In the genomic region with DNA sequence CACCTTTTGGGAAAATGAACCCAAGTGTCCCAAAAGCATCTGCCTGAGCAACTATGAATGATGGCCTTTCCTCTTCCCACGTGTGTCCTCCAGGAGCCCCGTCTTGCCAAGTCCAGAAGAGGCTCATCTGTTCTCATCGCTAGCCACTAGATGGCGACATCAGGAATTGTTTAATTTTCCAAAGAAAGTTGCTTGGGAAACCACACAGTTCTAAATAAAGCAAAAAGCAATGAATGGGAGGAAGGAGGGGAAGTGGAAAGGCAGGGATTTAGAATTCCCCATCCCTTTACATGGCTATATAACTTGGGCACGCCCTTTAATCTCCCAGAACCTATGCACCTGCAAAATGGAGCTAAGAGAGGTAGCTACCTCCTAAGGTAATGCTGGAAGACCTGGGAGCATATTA, we compare ENCODE assay signal across 9 cellular contexts. TPM values are rescaled to one million over a fixed set of nuclear protein-coding genes. Genes with fewer than 3 reads are reported as not detected.
A peak's percentile ranks its signal among the peaks of the same experiment; 100 is the strongest.
DNase-seq lines count a peak whose midpoint lies in the region; ATAC-seq, FAIRE-seq and TF ChIP-seq lines count a peak whose summit lies in the region.
"Had no signal": no experiment of that assay in that cellular context is flagged by ENCODE, and none has a peak within 500 bp of the region (broad histone marks: within the 10 kb centered on the region; RNA-seq: fewer than 3 reads in every experiment).

No MANE protein-coding gene starts in this region.

- WGBS in right lobe of liver (ENCODE audit: insufficient coverage, low coverage, low lambda C conversion rate, missing lambda C conversion rate), result 0% methylated on average over 5 of the region's 5 CpGs
- WGBS in aorta, 2 donors, result 0% methylated on average over 5 of the region's 5 CpGs

- ATAC-seq in right lobe of liver (peak; percentile 52 to 70 (median 64)), aorta (ENCODE audit: low FRiP score) (peak; percentile 66), GM19397 (IDR thresholded peaks at IDR 0.05; ENCODE audit: unreplicated experiment) (no peak)

- H3K4me3 ChIP-seq in coronary artery (no peak overlapping the region), right lobe of liver (no peak overlapping the region), aorta (ENCODE audit: low read length in 2 of 2) (no peak overlapping the region)

- no peaks in the 10 kb centered on the region for H3K9me3 ChIP-seq in right lobe of liver
- no peaks in the 10 kb centered on the region for H3K9me3 ChIP-seq in aorta (ENCODE audit: control insufficient read depth, low read length)

- TF ChIP-seq POLR2A in right lobe of liver (IDR thresholded peaks at IDR 0.05), result no peak

- H3K27ac ChIP-seq in coronary artery (no peak overlapping the region), right lobe of liver (no peak overlapping the region), aorta (ENCODE audit: low read depth in 1 of 2, low read length in 2 of 2) (no peak overlapping the region)

- DNase-seq in NCI-H510A treated with DMSO at 0.1 percent for 48 hours (lab: John Stamatoyannopoulos, UW), result peak; percentile 23
- DNase-seq in NCI-H510A (lab: John Stamatoyannopoulos, UW), result no peak
- peak; percentile 88 for DNase-seq in HT-29 (ENCODE audit: low spot score)
- peak; percentile 66 for DNase-seq in RCC 7860 (ENCODE audit: low spot score)
- no peak for DNase-seq in coronary artery (ENCODE audit: low spot score)
- DNase-seq in right lobe of liver, result no peak
- no peak for DNase-seq in aorta

- intact Hi-C loops in right lobe of liver (cut with DNase I), result no loop called here
- intact Hi-C loops in aorta (cut with DNase I), result no loop called here

- H3K36me3 ChIP-seq in right lobe of liver (no peaks in the 10 kb centered on the region), aorta (ENCODE audit: control insufficient read depth in 1 of 2, insufficient read depth in 2 of 2, low read length in 1 of 2) (no peaks in the 10 kb centered on the region)

- H3K4me1 ChIP-seq in right lobe of liver, result no peaks in the 10 kb centered on the region
- H3K4me1 ChIP-seq in aorta (ENCODE audit: control insufficient read depth in 1 of 2, insufficient read depth in 2 of 2, low read length in 2 of 2), result no peaks in the 10 kb centered on the region

- H3K27me3 ChIP-seq in right lobe of liver (no peaks in the 10 kb centered on the region), aorta (ENCODE audit: control insufficient read depth in 1 of 2, insufficient read depth in 2 of 2, low read length in 1 of 2) (no peaks in the 10 kb centered on the region)

- TF ChIP-seq CTCF in coronary artery (IDR thresholded peaks at IDR 0.05) (peak; percentile 55), right lobe of liver (IDR thresholded peaks at IDR 0.05) (peak; percentile 48 to 81 (median 76))

- FAIRE-seq in RCC 7860 (lab: Jason Lieb, UNC), result no peak

RNA-seq across cellular contexts. Expression of a gene that starts 9.0 kb away (rescaled TPM):
- 0.05 TPM in 1 of 2 replicates, not detected in the other for total RNA-seq in HT-29 (2014; rRNA removed; shearing (Covaris generic))
- total RNA-seq in right lobe of liver (10 to 100 TPM in 5 of 6 experiments, 1 to 10 TPM in 1; 9.0 to 25.7 (median 15.4) TPM), aorta (10 to 100 TPM; 38.2 to 97.5 TPM)
- polyA plus RNA-seq in aorta, result 1 to 10 TPM; 1.5 to 3.6 TPM
- total RNA-seq: CD8-positive, alpha-beta memory T cell had no signal
- polyA plus RNA-seq: CD8-positive, alpha-beta memory T cell had no signal

Comparison
In these comparisons a context has a peak if more than half of its experiments do, and no peak if none do; other contexts are left out.
1. DNase-seq: peak in NCI-H510A treated with DMSO at 0.1 percent for 48 hours (single experiment), HT-29 (single experiment) and RCC 7860 (single experiment); none in NCI-H510A (single experiment), coronary artery (single experiment), right lobe of liver (0 of 3) and aorta (0 of 2).